Comparison of ENCODE assay signal across 8 cellular contexts in the genomic region with DNA sequence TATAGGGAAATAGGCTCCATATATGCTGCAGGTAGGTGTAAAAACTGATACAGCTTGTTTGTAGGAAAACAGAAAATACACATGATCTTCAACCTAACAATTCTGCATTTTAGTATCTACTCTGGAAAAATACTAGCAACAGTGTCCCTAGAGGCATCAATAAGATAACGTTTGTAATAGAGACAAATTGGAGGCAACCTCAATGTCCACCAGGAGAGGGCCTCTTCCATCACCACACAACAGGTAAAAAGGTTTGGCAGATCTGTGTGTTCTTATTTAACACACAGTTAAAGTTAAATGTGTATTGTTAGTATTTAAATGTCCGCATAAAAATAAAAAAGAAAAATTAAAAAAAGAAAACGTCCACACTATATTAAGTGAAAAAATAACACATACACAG. TPM values are rescaled to one million over a fixed set of nuclear protein-coding genes. Genes with fewer than 3 reads are reported as not detected.
DNase-seq lines count a peak whose midpoint lies in the region; ATAC-seq and TF ChIP-seq lines count a peak whose summit lies in the region.

No MANE protein-coding gene starts in this region.

- H3K9ac ChIP-seq in OCI-LY1 (ENCODE audit: low read length), result no peak overlapping the region

- no peaks in the 10 kb centered on the region for H3K27me3 ChIP-seq in OCI-LY1 (ENCODE audit: insufficient read depth, low read length)

- no peak overlapping the region for H3K4me3 ChIP-seq in AG10803 (ENCODE audit: low read length)
- no peak overlapping the region for H3K4me3 ChIP-seq in OCI-LY1 (ENCODE audit: low read depth, low read length, poor library complexity, severe bottlenecking)
- no peak overlapping the region for H3K4me3 ChIP-seq in epithelial cell of esophagus (ENCODE audit: low read length)

- H4K20me1 ChIP-seq in OCI-LY1 (ENCODE audit: insufficient read depth, low read length), result no peaks in the 10 kb centered on the region

- H3K27ac ChIP-seq in OCI-LY1 (ENCODE audit: low read depth, low read length, poor library complexity, severe bottlenecking), result no peak overlapping the region

- no peak for ATAC-seq in HG02852 (IDR thresholded peaks at IDR 0.05; ENCODE audit: unreplicated experiment)
- no peak for ATAC-seq in sciatic nerve
- no peak for ATAC-seq in HG02884 (IDR thresholded peaks at IDR 0.05; ENCODE audit: unreplicated experiment)

- TF ChIP-seq CTCF in AG10803 (conservative IDR thresholded peaks at IDR 0.05; ENCODE audit: low read length), result peak; percentile 49
- TF ChIP-seq CTCF in GM12874 (IDR thresholded peaks at IDR 0.05; ENCODE audit: insufficient read depth, low read depth, low read length), result peak; percentile 46; the same call in 1 of the 2 replicates
- peak; percentile 54; the same call in 1 of the 2 replicates for TF ChIP-seq CTCF in OCI-LY1 (IDR thresholded peaks at IDR 0.05; ENCODE audit: low read length)
- TF ChIP-seq CTCF in epithelial cell of esophagus (IDR thresholded peaks at IDR 0.05; ENCODE audit: insufficient read depth, low read depth, low read length, missing control alignments), result peak; percentile 74

- intact Hi-C loops in sciatic nerve (cut with DNase I), result no loop called here

- H3K36me3 ChIP-seq in OCI-LY1 (ENCODE audit: insufficient read depth, low read length), result peaks cover 50% of the 10 kb centered on the region; the same call in 1 of the 2 replicates

- no peak overlapping the region for H3K4me2 ChIP-seq in OCI-LY1 (ENCODE audit: low read length)

- H3K9me2 ChIP-seq in OCI-LY1 (ENCODE audit: low read depth, low read length), result no peaks in the 10 kb centered on the region

- no peak overlapping the region for H2AFZ ChIP-seq in OCI-LY1 (ENCODE audit: low read length)

- H3K79me2 ChIP-seq in OCI-LY1 (ENCODE audit: insufficient read depth, low read length), result 0 out of 2 replicates have a peak, but pooled peaks cover 5% of the 10 kb centered on the region

- 0 out of 2 replicates have a peak, but pooled peaks cover 3% of the 10 kb centered on the region for H3F3A ChIP-seq in OCI-LY1 (ENCODE audit: insufficient read depth, low read length)

- peaks cover 11% of the 10 kb centered on the region for H3K4me1 ChIP-seq in OCI-LY1 (ENCODE audit: insufficient read depth, low read length, severe bottlenecking)

- DNase-seq in AG10803 (ENCODE audit: low read depth) (peak; percentile 18), epithelial cell of esophagus (ENCODE audit: low read depth) (peak; percentile 65), retina (no peak), sciatic nerve (ENCODE audit: low spot score) (no peak)

- H3K9me3 ChIP-seq in OCI-LY1 (ENCODE audit: low read length), result no peaks in the 10 kb centered on the region

RNA-seq across cellular contexts. Expression of a gene that starts 5.4 kb away (rescaled TPM):
- total RNA-seq in sciatic nerve, result 54.1 TPM

RNA-seq across cellular contexts. Expression of a gene that starts 28.5 kb away (rescaled TPM):
- total RNA-seq in sciatic nerve, result 9.5 TPM

Comparison
In these comparisons a context has a peak if more than half of its experiments do, and no peak if none do; other contexts are left out.
1. DNase-seq: peak in AG10803 (single experiment) and epithelial cell of esophagus (single experiment); none in retina (single experiment) and sciatic nerve (single experiment).
2. Peak in every context shown above with its lines, with median percentiles within 50 percentile points of each other: CTCF ChIP-seq.